Comparison of ENCODE assay signal across 20 cellular contexts in the genomic region with DNA sequence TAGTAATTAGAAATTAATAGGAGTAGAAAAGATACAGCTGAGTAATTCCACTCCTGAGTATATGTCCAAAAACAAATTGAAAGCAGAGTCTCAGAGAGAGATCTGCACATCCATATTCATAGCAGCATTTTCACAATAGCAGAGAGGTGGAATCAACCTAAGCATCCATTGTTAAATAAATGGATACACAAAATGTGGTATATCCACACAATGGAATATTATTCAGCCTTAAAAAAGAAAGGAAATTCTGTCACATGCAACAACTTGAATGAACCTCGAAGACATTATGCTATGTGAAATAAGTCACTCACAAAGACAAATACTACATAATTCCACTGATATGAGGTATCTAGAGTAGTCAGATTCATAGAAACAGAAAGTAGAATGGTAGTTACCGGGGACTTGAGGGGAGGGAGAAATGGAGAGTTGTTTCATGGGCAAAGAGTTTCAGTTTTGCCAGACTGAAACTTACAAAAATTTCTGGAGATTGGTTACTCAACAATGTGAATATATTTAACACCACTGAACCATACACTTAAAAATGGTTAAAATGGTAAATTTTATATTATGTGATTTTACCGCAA. TPM values are rescaled to one million over a fixed set of nuclear protein-coding genes. Genes with fewer than 3 reads are reported as not detected.
DNase-seq lines count a peak whose midpoint lies in the region; ATAC-seq, FAIRE-seq and TF ChIP-seq lines count a peak whose summit lies in the region.
"Had no signal": no experiment of that assay in that cellular context is flagged by ENCODE, and none has a peak within 500 bp of the region (broad histone marks: within the 10 kb centered on the region; RNA-seq: fewer than 3 reads in every experiment).

No MANE protein-coding gene starts in this region.

- WGBS in H1 (ENCODE audit: extremely low coverage in 1 of 2, insufficient coverage in 1 of 2, insufficient read length in 1 of 2, insufficient replicate concordance in 2 of 2, low coverage in 1 of 2, low lambda C conversion rate in 2 of 2, missing lambda C conversion rate in 1 of 2), 2 experiments: 86% methylated on average over 3 of the region's 3 CpGs; no CpG with 5 or more reads in 1 of the 2 experiments

- TF ChIP-seq CTCF in MM.1S (IDR thresholded peaks at IDR 0.05; ENCODE audit: low read length): no peak
- TF ChIP-seq CTCF in H1 (IDR thresholded peaks at IDR 0.05; ENCODE audit: control extremely low read depth in 1 of 3, insufficient read depth in 1 of 3, low read depth in 1 of 3, low read length in 3 of 3): no peak

- ATAC-seq in activated CD4-positive, alpha-beta T cell treated with anti-CD3 and anti-CD28 coated beads for 36 hours: peak; percentile 51
- ATAC-seq in GM18858 (IDR thresholded peaks at IDR 0.05; ENCODE audit: unreplicated experiment): peak; percentile 40
- ATAC-seq: HCT116 had no signal

- no peaks in the 10 kb centered on the region for H3K36me3 ChIP-seq in MM.1S (replicated peaks; ENCODE audit: insufficient read depth, low read length)
- peaks cover 0 to 23% (median 11%) of the 10 kb centered on the region in 4 experiments; a peak in 4 of 8 replicates for H3K36me3 ChIP-seq in H1 (ENCODE audit: control insufficient read depth in 2 of 4, insufficient read depth in 4 of 4, low read length in 3 of 4)

- no peaks in the 10 kb centered on the region for H3K27me3 Mint-ChIP-seq in activated CD4-positive, alpha-beta T cell treated with anti-CD3 and anti-CD28 coated beads for 36 hours

- H3K4me1 Mint-ChIP-seq in activated CD4-positive, alpha-beta T cell treated with anti-CD3 and anti-CD28 coated beads for 36 hours: peaks cover 19% of the 10 kb centered on the region

- H2BK15ac ChIP-seq in H1 (ENCODE audit: low read length): no peak overlapping the region

- DNase-seq in activated CD4-positive, alpha-beta T cell treated with anti-CD3 and anti-CD28 coated beads for 36 hours: no peak
- no peak for DNase-seq in activated CD4-positive, alpha-beta T cell treated with anti-CD3 and anti-CD28 coated beads, Interleukin-2, amount 50 U/mL, for 4 hours
- DNase-seq in MM.1S (peak; percentile 66), H1 (ENCODE audit: low read depth in 1 of 2, low spot score in 2 of 2) (no peak), SKM-1 treated with dmso at 0.1 percent for 144 hours (lab: John Stamatoyannopoulos, UW; ENCODE audit: unreplicated experiment) (no peak), DMS79 (lab: John Stamatoyannopoulos, UW) (no peak), SKM-1 (lab: John Stamatoyannopoulos, UW; ENCODE audit: unreplicated experiment) (no peak)
- DNase-seq: 8988T, EL, MG63, NCI-H1105 treated with DMSO at 0.1 percent for 48 hours, NCI-H187, NCI-H446, NCI-H748 treated with DMSO at 0.1 percent for 48 hours, Peyer's patch, SHP77 had no signal

- H4K20me1 ChIP-seq in MM.1S (ENCODE audit: insufficient read depth, low read length): peaks cover 11% of the 10 kb centered on the region
- no peaks in the 10 kb centered on the region for H4K20me1 ChIP-seq in H1 (replicated peaks in 1 of 2; ENCODE audit: control insufficient read depth in 1 of 2, insufficient read depth in 2 of 2, low read length in 2 of 2)

- POLR2A ChIA-PET in activated CD4-positive, alpha-beta T cell treated with anti-CD3 and anti-CD28 coated beads for 36 hours (lab: Charles Lee): no interaction called here
- POLR2A ChIA-PET in H1 (lab: Charles Lee; ENCODE audit: partially characterized antibody): no interaction called here

- H3K27ac ChIP-seq in MM.1S (ENCODE audit: low read length) (no peak overlapping the region), H1 (ENCODE audit: low read depth, low read length) (no peak overlapping the region)
- H3K27ac ChIP-seq: BLaER1 treated with 17β-estradiol and CSF1 and Interleukin-3, amounts not matched to agents 10 nM and 100 nM; KMS-11; Peyer's patch had no signal

- intact Hi-C loops in activated CD4-positive, alpha-beta T cell treated with anti-CD3 and anti-CD28 coated beads for 36 hours (cut with DNase I, micrococcal nuclease): no loop called here

- peaks cover 37% of the 10 kb centered on the region for H3K36me3 Mint-ChIP-seq in activated CD4-positive, alpha-beta T cell treated with anti-CD3 and anti-CD28 coated beads for 36 hours (ENCODE audit: low read depth)

- H3K27me3 ChIP-seq in MM.1S (replicated peaks; ENCODE audit: insufficient read depth, low read length) (no peaks in the 10 kb centered on the region), H1 (replicated peaks in 1 of 4; ENCODE audit: control insufficient read depth in 3 of 4, extremely low read depth in 1 of 4, insufficient read depth in 3 of 4, low read length in 3 of 4) (no peaks in the 10 kb centered on the region)
- H3K27me3 ChIP-seq: BLaER1 treated with 17β-estradiol and CSF1 and Interleukin-3, amounts not matched to agents 10 nM and 100 nM; MG63; Peyer's patch had no signal

- no peaks in the 10 kb centered on the region for H3K23me2 ChIP-seq in H1 (ENCODE audit: low read depth, low read length)

- H3K9me2 ChIP-seq in MM.1S (replicated peaks; ENCODE audit: insufficient read depth, low read length): no peaks in the 10 kb centered on the region

- no peak overlapping the region for H2BK12ac ChIP-seq in H1 (ENCODE audit: low read depth, low read length)

- no peak for TF ChIP-seq EP300 in H1 (IDR thresholded peaks at IDR 0.05; ENCODE audit: borderline replicate concordance in 1 of 2, low read depth in 2 of 2, low read length in 2 of 2)

- H2BK20ac ChIP-seq in H1 (ENCODE audit: low read length): no peak overlapping the region

- no peak overlapping the region for H3K9ac ChIP-seq in MM.1S (ENCODE audit: low read length)
- H3K9ac ChIP-seq in H1 (replicated peaks in 1 of 4; ENCODE audit: extremely low read depth in 1 of 4, low read depth in 3 of 4, low read length in 3 of 4): no peak overlapping the region
- H3K9ac ChIP-seq: BLaER1 treated with 17β-estradiol and CSF1 and Interleukin-3, amounts not matched to agents 10 nM and 100 nM; KMS-11 had no signal

- H3K9me3 Mint-ChIP-seq in activated CD4-positive, alpha-beta T cell treated with anti-CD3 and anti-CD28 coated beads for 36 hours (ENCODE audit: low read depth): no peaks in the 10 kb centered on the region

- H3K4me1 ChIP-seq in MM.1S (ENCODE audit: low read length) (peaks cover 9% of the 10 kb centered on the region; the same call in 1 of the 2 replicates), H1 (replicated peaks in 1 of 4; ENCODE audit: control insufficient read depth in 3 of 4, insufficient read depth in 4 of 4, low read length in 3 of 4) (no peaks in the 10 kb centered on the region)
- H3K4me1 ChIP-seq: BLaER1 treated with 17β-estradiol and CSF1 and Interleukin-3, amounts not matched to agents 10 nM and 100 nM; Peyer's patch had no signal

- CTCF ChIA-PET in activated CD4-positive, alpha-beta T cell treated with anti-CD3 and anti-CD28 coated beads for 36 hours (lab: Charles Lee): no interaction called here
- CTCF ChIA-PET in H1 (lab: Charles Lee; ENCODE audit: partially characterized antibody): interaction anchor here (1.3 to 2.1 kb wide), 2 partner anchors 9 to 150 kb away, joined by 3 to 8 read pairs; no protein-coding TSS in a partner anchor

- no peak overlapping the region for H4K5ac ChIP-seq in H1 (ENCODE audit: insufficient read length, low read depth, low read length)

- no peak for TF ChIP-seq RAD21 in H1 (IDR thresholded peaks at IDR 0.05 in 1 of 2, conservative IDR thresholded peaks at IDR 0.05 in 1 of 2; ENCODE audit: low read depth in 2 of 2, low read length in 2 of 2)

- TF ChIP-seq POLR2A in H1 (IDR thresholded peaks at IDR 0.05; ENCODE audit: control extremely low read depth in 1 of 2, low read depth in 2 of 2, low read length in 2 of 2): no peak

- H3K56ac ChIP-seq in H1 (replicated peaks; ENCODE audit: insufficient read length, low read depth, low read length): no peak overlapping the region

- no peak overlapping the region for H2BK5ac ChIP-seq in H1 (ENCODE audit: low read depth, low read length)

- H3K4me3 Mint-ChIP-seq in activated CD4-positive, alpha-beta T cell treated with anti-CD3 and anti-CD28 coated beads for 36 hours: no peak overlapping the region

- FAIRE-seq in H1 (lab: Jason Lieb, UNC): no peak

- no peaks in the 10 kb centered on the region for H3K79me1 ChIP-seq in H1 (ENCODE audit: low read depth, low read length)

- H4K91ac ChIP-seq in H1 (replicated peaks; ENCODE audit: insufficient read length, low read length): no peak overlapping the region

- H3K9me3 ChIP-seq in MM.1S (replicated peaks; ENCODE audit: insufficient read depth, low read length) (no peaks in the 10 kb centered on the region), H1 (ENCODE audit: insufficient read depth in 2 of 2, low read depth in 1 of 2, low read length in 1 of 2) (0 out of 4 replicates have a peak, but pooled peaks cover 0 to 4% of the 10 kb centered on the region in 2 experiments)
- H3K9me3 ChIP-seq: MG63, Peyer's patch had no signal

- no peak overlapping the region for H3K23ac ChIP-seq in H1 (ENCODE audit: insufficient read length)

- H4K8ac ChIP-seq in H1 (ENCODE audit: extremely low read depth, insufficient read depth, low read length): no peak overlapping the region

- H3K4me3 ChIP-seq in MM.1S (ENCODE audit: low read length): no peak overlapping the region
- no peak overlapping the region for H3K4me3 ChIP-seq in H1 (ENCODE audit: extremely low read depth in 1 of 4, insufficient read depth in 2 of 4, low read depth in 3 of 4, low read length in 4 of 4)
- H3K4me3 ChIP-seq: BLaER1 treated with 17β-estradiol and CSF1 and Interleukin-3, amounts not matched to agents 10 nM and 100 nM; MG63; Peyer's patch had no signal

- H3F3A ChIP-seq in MM.1S (ENCODE audit: insufficient read depth, low read length): peaks cover 5% of the 10 kb centered on the region

- H3K4me2 ChIP-seq in MM.1S (ENCODE audit: low read depth, low read length) (peak overlapping the region; percentile 21; the same call in 1 of the 2 replicates), H1 (ENCODE audit: insufficient read depth in 1 of 2, low read depth in 2 of 2, low read length in 2 of 2) (no peak overlapping the region)
- H3K4me2 ChIP-seq: BLaER1 treated with 17β-estradiol and CSF1 and Interleukin-3, amounts not matched to agents 10 nM and 100 nM; KMS-11 had no signal

- no peak overlapping the region for H2BK120ac ChIP-seq in H1 (replicated peaks; ENCODE audit: low read depth, low read length)

- H3K4ac ChIP-seq in H1 (replicated peaks; ENCODE audit: insufficient read length, low read depth, low read length): no peak overlapping the region

- no peaks in the 10 kb centered on the region; the same call in 1 of the 2 replicates for H3K79me2 ChIP-seq in MM.1S (ENCODE audit: low read length)
- H3K79me2 ChIP-seq in H1 (ENCODE audit: control insufficient read depth in 1 of 2, insufficient read depth in 2 of 2, low read length in 2 of 2): no peaks in the 10 kb centered on the region

- peak overlapping the region; percentile 9 for H3K27ac Mint-ChIP-seq in activated CD4-positive, alpha-beta T cell treated with anti-CD3 and anti-CD28 coated beads for 36 hours

- no peak overlapping the region for H3K18ac ChIP-seq in H1 (ENCODE audit: extremely low read depth, low read length)

- no peak overlapping the region for H3K14ac ChIP-seq in H1 (ENCODE audit: insufficient read length)

- no peak overlapping the region for H2AK5ac ChIP-seq in H1 (ENCODE audit: low read depth, low read length)

- H2AFZ ChIP-seq in MM.1S (ENCODE audit: low read length) (no peak overlapping the region), H1 (ENCODE audit: low read length) (no peak overlapping the region)

RNA-seq across cellular contexts. Expression of a gene that starts 18.4 kb away (rescaled TPM):
- total RNA-seq in activated CD4-positive, alpha-beta T cell treated with anti-CD3 and anti-CD28 coated beads for 36 hours: 10 to 100 TPM; 27.1 to 33.4 TPM
- 18.5 and 20.0 TPM in 2 replicates for total RNA-seq in H1 (2021; fragmentation: NEBNext Ultra II Directional; extraction: Animal tissue kit (Norgen Biotek cat#: 25700))
- 6.0 and 7.8 TPM in 2 replicates for polyA plus RNA-seq in H1 (2011; rRNA removed)
- 8.2 TPM for polyA plus RNA-seq in H1 (2011; cell fraction: cytosol; rRNA removed)
- polyA plus RNA-seq in H1 (2011; cell fraction: nucleus; rRNA removed): 7.9 TPM
- polyA plus RNA-seq in H1 (2012, experiment 1 of 2): 6.7 to 10.6 TPM (median 8.2 TPM) in 4 replicates
- polyA plus RNA-seq in H1 (2012, experiment 2 of 2): 4.2 TPM
- polyA plus RNA-seq in H1 (2013, experiment 1 of 2): 8.0 TPM
- polyA plus RNA-seq in H1 (2013, experiment 2 of 2): 7.7 TPM
- polyA minus RNA-seq in H1 (2011; rRNA and poly(A)+ RNA removed): 11.5 and 14.4 TPM in 2 replicates
- 9.8 TPM for polyA minus RNA-seq in H1 (2011; cell fraction: cytosol; rRNA and poly(A)+ RNA removed)
- 60.3 TPM for polyA minus RNA-seq in H1 (2011; cell fraction: nucleus; rRNA and poly(A)+ RNA removed)

RNA-seq across cellular contexts. Expression of a gene that starts 18.7 kb away (rescaled TPM):
- total RNA-seq in activated CD4-positive, alpha-beta T cell treated with anti-CD3 and anti-CD28 coated beads for 36 hours: 10 to 100 TPM; 42.1 to 61.3 TPM
- 21.0 and 27.4 TPM in 2 replicates for total RNA-seq in H1 (2021; fragmentation: NEBNext Ultra II Directional; extraction: Animal tissue kit (Norgen Biotek cat#: 25700))
- polyA plus RNA-seq in H1 (2011; rRNA removed): 7.5 and 13.6 TPM in 2 replicates
- polyA plus RNA-seq in H1 (2011; cell fraction: cytosol; rRNA removed): 13.9 TPM
- polyA plus RNA-seq in H1 (2011; cell fraction: nucleus; rRNA removed): 9.3 TPM
- polyA plus RNA-seq in H1 (2012, experiment 1 of 2): 17.5 to 27.4 TPM (median 18.9 TPM) in 4 replicates
- polyA plus RNA-seq in H1 (2012, experiment 2 of 2): 6.5 TPM
- polyA plus RNA-seq in H1 (2013, experiment 1 of 2): 26.5 TPM
- 21.5 TPM for polyA plus RNA-seq in H1 (2013, experiment 2 of 2)
- polyA minus RNA-seq in H1 (2011; rRNA and poly(A)+ RNA removed): 14.5 and 14.6 TPM in 2 replicates
- polyA minus RNA-seq in H1 (2011; cell fraction: cytosol; rRNA and poly(A)+ RNA removed): 5.4 TPM
- polyA minus RNA-seq in H1 (2011; cell fraction: nucleus; rRNA and poly(A)+ RNA removed): 21.7 TPM
